Comparison of ENCODE assay signal across 24 cellular contexts in the genomic region with DNA sequence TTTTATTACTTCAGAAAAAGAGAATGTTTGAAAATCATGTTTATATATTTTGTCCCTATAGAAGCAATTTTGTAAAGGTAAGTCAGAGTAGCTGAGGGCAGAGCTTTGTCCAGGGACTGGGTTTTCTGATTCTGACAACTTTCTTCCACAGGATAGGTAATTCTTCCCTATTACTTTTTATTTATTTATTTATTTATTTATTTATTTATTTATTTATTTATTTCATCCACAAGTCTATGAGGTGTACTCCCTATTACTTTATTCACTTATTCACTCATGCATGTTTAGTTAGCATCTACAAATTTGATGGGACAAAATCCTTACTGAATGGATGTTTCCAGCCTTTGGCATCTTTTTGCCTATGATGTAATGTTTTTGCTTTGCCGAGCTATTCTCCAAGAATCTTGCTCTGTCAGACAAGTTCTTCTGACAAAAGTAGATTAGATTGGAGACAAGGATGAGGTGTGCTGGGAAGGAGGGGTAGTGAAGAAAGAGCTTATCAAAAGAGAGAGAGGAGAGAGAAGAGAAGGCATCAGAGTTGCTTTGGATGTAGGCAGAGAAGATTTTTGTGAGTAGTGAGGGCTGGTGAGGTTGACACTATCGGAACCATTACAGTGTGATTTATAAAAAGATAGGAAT.
"Had no signal": no experiment of that assay in that cellular context is flagged by ENCODE, and none has a peak within 500 bp of the region (broad histone marks: within the 10 kb centered on the region; RNA-seq: fewer than 3 reads in every experiment).

No MANE protein-coding gene starts in this region.

- H3K36me3 Mint-ChIP-seq: memory B cell; naive thymus-derived CD8-positive, alpha-beta T cell; stimulated activated naive B cell treated with anti-CD40 and anti-IgM and Interleukin-4, amounts not matched to agents 10 μg/mL and 1 μg/mL and 100 μg/mL, for 72 hours had no signal

- H3K4me1 Mint-ChIP-seq: memory B cell; naive thymus-derived CD8-positive, alpha-beta T cell; nephron; neural crest cell; stimulated activated naive B cell treated with anti-CD40 and anti-IgM and Interleukin-4, amounts not matched to agents 10 μg/mL and 1 μg/mL and 100 μg/mL, for 72 hours had no signal

- DNase-seq: hypothalamus; islet precursor cell; left ventricle myocardium inferior; naive thymus-derived CD8-positive, alpha-beta T cell; ovary; stimulated activated CD4-positive, alpha-beta T cell treated with anti-CD3 and anti-CD28 coated beads, Interleukin-12 subunit alpha, Interleukin-12 subunit beta, amount 100 ng/mL, for 4 hours; stimulated activated CD4-positive, alpha-beta T cell treated with anti-CD3 and anti-CD28 coated beads, Interleukin-15, amount 100 ng/mL, for 24 hours; stimulated activated CD4-positive, alpha-beta T cell treated with anti-CD3 and anti-CD28 coated beads, Interleukin-2, amount 100 ng/mL, for 24 hours; stimulated activated CD4-positive, alpha-beta T cell treated with anti-CD3 and anti-CD28 coated beads, Interleukin-4, amount 100 ng/mL, for 1 hour; stimulated activated naive B cell treated with anti-CD40 and anti-IgM and Interleukin-4, amounts not matched to agents 10 μg/mL and 1 μg/mL and 100 μg/mL, for 72 hours; stimulated activated naive CD8-positive, alpha-beta T cell treated with anti-CD3 and anti-CD28 coated beads, Interleukin-15, Interleukin-2, amounts not matched to agents 100 U/mL and 50 U/mL, for 24 hours; stomach; testis; thyroid gland; transverse colon; upper lobe of right lung had no signal

- H3K27ac Mint-ChIP-seq: memory B cell; naive thymus-derived CD8-positive, alpha-beta T cell; nephron; progenitor cell of endocrine pancreas; stimulated activated naive B cell treated with anti-CD40 and anti-IgM and Interleukin-4, amounts not matched to agents 10 μg/mL and 1 μg/mL and 100 μg/mL, for 72 hours had no signal

- FAIRE-seq: urothelium cell line had no signal

- H3K27me3 ChIP-seq: ovary, right atrium auricular region, stomach, testis, thyroid gland, transverse colon, upper lobe of right lung had no signal

- H3K4me3 Mint-ChIP-seq: memory B cell; naive thymus-derived CD8-positive, alpha-beta T cell; nephron; neural crest cell; stimulated activated naive B cell treated with anti-CD40 and anti-IgM and Interleukin-4, amounts not matched to agents 10 μg/mL and 1 μg/mL and 100 μg/mL, for 72 hours had no signal

- ATAC-seq: naive thymus-derived CD8-positive, alpha-beta T cell; sciatic nerve; stimulated activated naive B cell treated with anti-CD40 and anti-IgM and Interleukin-4, amounts not matched to agents 10 μg/mL and 1 μg/mL and 100 μg/mL, for 72 hours; stimulated activated naive CD8-positive, alpha-beta T cell treated with anti-CD3 and anti-CD28 coated beads, Interleukin-15, Interleukin-2, amounts not matched to agents 100 U/mL and 50 U/mL, for 24 hours; upper lobe of right lung had no signal

- H3K4me3 ChIP-seq: left ventricle myocardium inferior, ovary, right atrium auricular region, skin epidermis, stomach, testis, thyroid gland, transverse colon, upper lobe of right lung had no signal

- H3K27me3 Mint-ChIP-seq: memory B cell; naive thymus-derived CD8-positive, alpha-beta T cell; progenitor cell of endocrine pancreas; stimulated activated naive B cell treated with anti-CD40 and anti-IgM and Interleukin-4, amounts not matched to agents 10 μg/mL and 1 μg/mL and 100 μg/mL, for 72 hours had no signal

- H3K9me3 ChIP-seq: left ventricle myocardium inferior, ovary, right atrium auricular region, stomach, testis, thyroid gland, transverse colon, upper lobe of right lung had no signal

- H3K9me3 Mint-ChIP-seq: nephron; stimulated activated naive B cell treated with anti-CD40 and anti-IgM and Interleukin-4, amounts not matched to agents 10 μg/mL and 1 μg/mL and 100 μg/mL, for 72 hours had no signal

- H3K27ac ChIP-seq: left ventricle myocardium inferior, ovary, right atrium auricular region, skin epidermis, stomach, testis, thyroid gland, transverse colon, upper lobe of right lung had no signal

- H3K36me3 ChIP-seq: left ventricle myocardium inferior, ovary, right atrium auricular region, stomach, thyroid gland, transverse colon, upper lobe of right lung had no signal

- H3K4me1 ChIP-seq: left ventricle myocardium inferior, right atrium auricular region, stomach, testis, thyroid gland, transverse colon, upper lobe of right lung had no signal
